1 cellular context compared by ENCODE assay signal in genomic region chr10:63129888-63130287, GRCh38.
TF ChIP-seq lines count a peak whose summit lies in the region.

No MANE protein-coding gene starts in this region.

TF ChIP-seq in GM23338, 12 proteins besides CTCF, POLR2A, EP300 and RAD21 (continued from another document):
- TF ChIP-seq, protein P1, sequence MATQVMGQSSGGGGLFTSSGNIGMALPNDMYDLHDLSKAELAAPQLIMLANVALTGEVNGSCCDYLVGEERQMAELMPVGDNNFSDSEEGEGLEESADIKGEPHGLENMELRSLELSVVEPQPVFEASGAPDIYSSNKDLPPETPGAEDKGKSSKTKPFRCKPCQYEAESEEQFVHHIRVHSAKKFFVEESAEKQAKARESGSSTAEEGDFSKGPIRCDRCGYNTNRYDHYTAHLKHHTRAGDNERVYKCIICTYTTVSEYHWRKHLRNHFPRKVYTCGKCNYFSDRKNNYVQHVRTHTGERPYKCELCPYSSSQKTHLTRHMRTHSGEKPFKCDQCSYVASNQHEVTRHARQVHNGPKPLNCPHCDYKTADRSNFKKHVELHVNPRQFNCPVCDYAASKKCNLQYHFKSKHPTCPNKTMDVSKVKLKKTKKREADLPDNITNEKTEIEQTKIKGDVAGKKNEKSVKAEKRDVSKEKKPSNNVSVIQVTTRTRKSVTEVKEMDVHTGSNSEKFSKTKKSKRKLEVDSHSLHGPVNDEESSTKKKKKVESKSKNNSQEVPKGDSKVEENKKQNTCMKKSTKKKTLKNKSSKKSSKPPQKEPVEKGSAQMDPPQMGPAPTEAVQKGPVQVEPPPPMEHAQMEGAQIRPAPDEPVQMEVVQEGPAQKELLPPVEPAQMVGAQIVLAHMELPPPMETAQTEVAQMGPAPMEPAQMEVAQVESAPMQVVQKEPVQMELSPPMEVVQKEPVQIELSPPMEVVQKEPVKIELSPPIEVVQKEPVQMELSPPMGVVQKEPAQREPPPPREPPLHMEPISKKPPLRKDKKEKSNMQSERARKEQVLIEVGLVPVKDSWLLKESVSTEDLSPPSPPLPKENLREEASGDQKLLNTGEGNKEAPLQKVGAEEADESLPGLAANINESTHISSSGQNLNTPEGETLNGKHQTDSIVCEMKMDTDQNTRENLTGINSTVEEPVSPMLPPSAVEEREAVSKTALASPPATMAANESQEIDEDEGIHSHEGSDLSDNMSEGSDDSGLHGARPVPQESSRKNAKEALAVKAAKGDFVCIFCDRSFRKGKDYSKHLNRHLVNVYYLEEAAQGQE (IDR thresholded peaks at IDR 0.05; ENCODE audit: unreplicated experiment) = no peak
- TF ChIP-seq ETS1 (IDR thresholded peaks at IDR 0.05) = no peak
- TF ChIP-seq ZNF114 (CRISPR knock-in tag; IDR thresholded peaks at IDR 0.05) = no peak
- no peak for TF ChIP-seq CREB1 (CRISPR knock-in tag; IDR thresholded peaks at IDR 0.05; ENCODE audit: low read depth)
- no peak for TF ChIP-seq EZH2 (IDR thresholded peaks at IDR 0.05; ENCODE audit: low read depth, unreplicated experiment)
- no peak for TF ChIP-seq POLR2AphosphoS5 (IDR thresholded peaks at IDR 0.05; ENCODE audit: low read depth)
- TF ChIP-seq JUNB (IDR thresholded peaks at IDR 0.05; ENCODE audit: unreplicated experiment) = no peak
- no peak for TF ChIP-seq EZH2phosphoT487 (IDR thresholded peaks at IDR 0.05; ENCODE audit: unreplicated experiment)
TF ChIP-seq in GM23338: peak in this region for 0.
